1 cellular context compared by ENCODE assay signal in genomic region chr2:68943581-68944568, GRCh38.
TF ChIP-seq lines count a peak whose summit lies in the region.

No MANE protein-coding gene starts in this region.

TF ChIP-seq in HepG2, 621 proteins besides CTCF, POLR2A, EP300 and RAD21 (continued from another document and continues in another):
- TF ChIP-seq PTBP1 (IDR thresholded peaks at IDR 0.05; ENCODE audit: low read depth, low read length, poor library complexity, severe bottlenecking) (no peak), TBX2 (CRISPR knock-in tag; IDR thresholded peaks at IDR 0.05; ENCODE audit: borderline replicate concordance) (peak; percentile 23; the same call in 1 of the 2 replicates), NR2F2 (IDR thresholded peaks at IDR 0.05; ENCODE audit: borderline replicate concordance, low read depth) (no peak), TBL1XR1 (IDR thresholded peaks at IDR 0.05; ENCODE audit: borderline replicate concordance, low read length, partially characterized antibody) (no peak), ZNF12 (CRISPR knock-in tag; IDR thresholded peaks at IDR 0.05) (no peak), HBP1 (CRISPR knock-in tag; IDR thresholded peaks at IDR 0.05; ENCODE audit: low read depth) (no peak), FOXK2 (IDR thresholded peaks at IDR 0.05) (no peak), USF2 (IDR thresholded peaks at IDR 0.05; ENCODE audit: low read depth, low read length) (no peak), USF2 (CRISPR knock-in tag; IDR thresholded peaks at IDR 0.05; ENCODE audit: borderline replicate concordance) (no peak), NFE2 (CRISPR knock-in tag; IDR thresholded peaks at IDR 0.05) (no peak), ZNF20 (CRISPR knock-in tag; IDR thresholded peaks at IDR 0.05) (no peak), ZNF10 (CRISPR knock-in tag; IDR thresholded peaks at IDR 0.05; ENCODE audit: borderline replicate concordance, low read depth) (no peak), HHEX (CRISPR knock-in tag; IDR thresholded peaks at IDR 0.05) (no peak), ZNF691 (CRISPR knock-in tag; IDR thresholded peaks at IDR 0.05; ENCODE audit: borderline replicate concordance, low read depth) (no peak), BATF2 (CRISPR knock-in tag; IDR thresholded peaks at IDR 0.05) (no peak), RNF2 (conservative IDR thresholded peaks at IDR 0.05; ENCODE audit: low read depth) (peak; percentile 66; the same call in 1 of the 2 replicates), SKI (IDR thresholded peaks at IDR 0.05; ENCODE audit: partially characterized antibody) (no peak), U2AF2 (IDR thresholded peaks at IDR 0.05; ENCODE audit: low read depth, low read length) (no peak), ZKSCAN1 (IDR thresholded peaks at IDR 0.05; ENCODE audit: low read length) (no peak), KLF16 (CRISPR knock-in tag; IDR thresholded peaks at IDR 0.05) (no peak; a peak in 1 of 4 replicates), ZNF512 (CRISPR knock-in tag; IDR thresholded peaks at IDR 0.05) (no peak), SMARCC2 (IDR thresholded peaks at IDR 0.05) (no peak), ZNF34 (CRISPR knock-in tag; IDR thresholded peaks at IDR 0.05; ENCODE audit: borderline replicate concordance) (no peak), ZNF839 (CRISPR knock-in tag; IDR thresholded peaks at IDR 0.05; ENCODE audit: borderline replicate concordance) (0 out of 2 replicates have a peak, but pooled peaks have one; percentile 31), POLR2AphosphoS5 (IDR thresholded peaks at IDR 0.05; ENCODE audit: low read depth, low read length) (no peak), PAXIP1 (CRISPR knock-in tag; conservative IDR thresholded peaks at IDR 0.05) (no peak), ZNF337 (CRISPR knock-in tag; IDR thresholded peaks at IDR 0.05; ENCODE audit: borderline replicate concordance, low read depth) (no peak), ZNF740 (CRISPR knock-in tag; IDR thresholded peaks at IDR 0.05) (no peak), PCBP2 (optimal IDR thresholded peaks at IDR 0.05; ENCODE audit: low read depth, low read length, poor library complexity, severe bottlenecking) (no peak), ZSCAN12 (CRISPR knock-in tag; IDR thresholded peaks at IDR 0.05) (no peak), FIP1L1 (IDR thresholded peaks at IDR 0.05; ENCODE audit: borderline replicate concordance, insufficient read depth, low read depth, low read length) (no peak), AKNA (CRISPR knock-in tag; IDR thresholded peaks at IDR 0.05; ENCODE audit: borderline replicate concordance) (no peak), RNF219 (CRISPR knock-in tag; IDR thresholded peaks at IDR 0.05) (no peak), ZNF317 (CRISPR knock-in tag; IDR thresholded peaks at IDR 0.05) (peak; percentile 62), ZNF572 (CRISPR knock-in tag; IDR thresholded peaks at IDR 0.05) (no peak), NCOR1 (IDR thresholded peaks at IDR 0.05; ENCODE audit: borderline replicate concordance, low read length) (no peak), ARHGAP35 (CRISPR knock-in tag; IDR thresholded peaks at IDR 0.05; ENCODE audit: borderline replicate concordance) (no peak), JUNB (CRISPR knock-in tag; IDR thresholded peaks at IDR 0.05; ENCODE audit: borderline replicate concordance) (no peak), RARG (CRISPR knock-in tag; IDR thresholded peaks at IDR 0.05; ENCODE audit: low read depth) (no peak), TAF1 (CRISPR knock-in tag; IDR thresholded peaks at IDR 0.05) (no peak), MTA3 (CRISPR knock-in tag; IDR thresholded peaks at IDR 0.05) (no peak), HDAC6 (IDR thresholded peaks at IDR 0.05; ENCODE audit: low read depth, low read length) (no peak)
